8 cellular contexts compared by ENCODE assay signal in the genomic region with DNA sequence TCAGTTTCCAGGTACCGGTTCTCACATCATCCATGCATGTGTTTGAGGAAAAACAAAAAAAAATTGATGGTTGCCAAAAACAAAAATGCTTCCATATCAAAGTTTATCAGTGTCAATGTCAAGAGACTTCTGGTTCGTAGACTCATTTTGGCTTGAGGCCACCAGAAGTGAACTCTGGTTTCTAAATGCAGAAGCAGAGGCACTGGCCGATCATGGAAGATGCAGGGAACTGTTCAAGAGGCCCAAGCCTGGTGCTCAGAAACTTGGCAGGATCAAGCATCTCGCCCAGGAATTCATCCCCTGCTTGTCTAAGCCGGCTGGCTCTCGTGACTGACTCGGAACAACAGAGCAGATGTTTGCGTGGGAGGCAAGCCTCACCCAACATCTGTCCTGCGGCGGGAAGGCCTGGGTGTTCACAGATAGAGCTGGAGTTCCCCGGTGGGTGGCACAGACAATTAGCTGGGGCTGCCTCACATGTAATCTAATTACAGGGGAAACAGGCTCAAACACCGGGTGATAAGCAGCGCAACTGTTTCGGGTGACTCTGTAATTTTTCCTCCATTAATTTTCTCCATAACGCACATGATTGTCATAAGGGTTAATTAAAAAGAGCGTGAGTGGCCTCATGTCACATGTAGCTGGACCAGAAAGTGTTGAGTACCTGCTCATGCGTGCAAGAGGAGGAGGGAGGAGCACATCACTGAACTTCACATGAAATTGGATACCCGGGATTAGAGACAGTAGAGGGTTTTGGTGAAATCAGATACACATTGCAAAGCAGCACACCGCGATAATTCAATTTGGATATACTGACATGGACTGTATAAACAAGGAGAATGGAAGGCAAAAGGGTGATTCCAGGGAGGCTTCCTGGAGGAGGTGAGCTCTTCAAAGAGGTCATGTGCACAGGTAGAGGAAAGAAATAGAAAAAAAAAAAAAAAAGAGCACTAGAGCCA.
DNase-seq lines count a peak whose midpoint lies in the region; ATAC-seq and TF ChIP-seq lines count a peak whose summit lies in the region.

No MANE protein-coding gene starts in this region.

- no peak for TF ChIP-seq CTCF in GM10266 (IDR thresholded peaks at IDR 0.05; ENCODE audit: control insufficient read depth, insufficient read depth, low read depth, missing control alignments)
- no peak for TF ChIP-seq CTCF in RWPE1 (conservative IDR thresholded peaks at IDR 0.05; ENCODE audit: low read depth)
- no peak for TF ChIP-seq CTCF in brain (conservative IDR thresholded peaks at IDR 0.05)
- no peak for TF ChIP-seq CTCF in mesothelial cell of epicardium (IDR thresholded peaks at IDR 0.05; ENCODE audit: unreplicated experiment)

- H3K14ac ChIP-seq in neuronal stem cell (ENCODE audit: low read length) = no peak overlapping the region

- no peak overlapping the region for H4K8ac ChIP-seq in neuronal stem cell (ENCODE audit: low read depth, low read length)

- H3K4me2 ChIP-seq in neuronal stem cell (ENCODE audit: insufficient read depth, low read length, poor library complexity, severe bottlenecking) = no peak overlapping the region

- ATAC-seq in stimulated activated naive CD8-positive, alpha-beta T cell treated with anti-CD3 and anti-CD28 coated beads, Interleukin-15, amount 100 ng/mL, for 72 hours = peak; percentile 91
- ATAC-seq in GM21576 (IDR thresholded peaks at IDR 0.05; ENCODE audit: unreplicated experiment) = no peak

- H3K9ac ChIP-seq in neuronal stem cell (ENCODE audit: low read depth, low read length, poor library complexity) = no peak overlapping the region

- CTCF ChIA-PET in RWPE1 (lab: Yijun Ruan, JAX) = interaction anchor here (0.6 kb wide), 1 partner anchor 42 kb away, joined by 3 read pairs; no protein-coding TSS in a partner anchor

- H4K91ac ChIP-seq in neuronal stem cell (ENCODE audit: low read depth, low read length, poor library complexity) = no peak overlapping the region

- in situ Hi-C loops in KBM-7 (cut with MboI; ENCODE audit: low pct_unique_long_range_greater_than_20kb, low sequenced_read_pairs) = no loop called here

- H3K27me3 Mint-ChIP-seq in brain (peaks cover 4% of the 10 kb centered on the region), mesothelial cell of epicardium (ENCODE audit: low read depth) (peaks cover 5% of the 10 kb centered on the region)
- H3K27me3 Mint-ChIP-seq in stimulated activated naive CD8-positive, alpha-beta T cell treated with anti-CD3 and anti-CD28 coated beads, Interleukin-15, amount 100 ng/mL, for 72 hours = peaks cover 87% of the 10 kb centered on the region

- H3K27ac ChIP-seq in RWPE1 = peak overlapping the region; percentile 97
- H3K27ac ChIP-seq in neuronal stem cell (replicated peaks; ENCODE audit: low read length) = no peak overlapping the region

- no CpG with 5 or more reads among the region's 20 CpGs for whole genome bisulfite sequencing in neuronal stem cell (ENCODE audit: extremely low coverage in 2 of 2, insufficient read length in 2 of 2, insufficient replicate concordance in 1 of 2), 2 donors

- H3K79me1 ChIP-seq in neuronal stem cell (ENCODE audit: low read depth, low read length) = no peaks in the 10 kb centered on the region

- no peak overlapping the region for H2BK5ac ChIP-seq in neuronal stem cell (ENCODE audit: low read length)

- H3K4me3 ChIP-seq in neuronal stem cell (ENCODE audit: low read length in 2 of 2) = no peak overlapping the region

- no peak overlapping the region for H2BK120ac ChIP-seq in neuronal stem cell (ENCODE audit: low read depth, low read length)

- no peaks in the 10 kb centered on the region for H3K27me3 ChIP-seq in neuronal stem cell (ENCODE audit: control insufficient read depth in 3 of 3, insufficient read depth in 3 of 3, low read depth in 1 of 3, low read length in 3 of 3)

- no peak overlapping the region for H2BK12ac ChIP-seq in neuronal stem cell (ENCODE audit: low read length)

- H3K4ac ChIP-seq in neuronal stem cell (ENCODE audit: low read length) = no peak overlapping the region

- H3K9me3 ChIP-seq in neuronal stem cell (replicated peaks in 1 of 2; ENCODE audit: control insufficient read depth in 2 of 2, insufficient read depth in 1 of 2, low read depth in 1 of 2, low read length in 2 of 2) = no peaks in the 10 kb centered on the region

- H3K27ac Mint-ChIP-seq in brain = peak overlapping the region in 3 of 5 experiments; percentile 75 to 97 (median 86)
- H3K27ac Mint-ChIP-seq in mesothelial cell of epicardium = peak overlapping the region; percentile 93
- peak overlapping the region; percentile 94 to 99 for H3K27ac Mint-ChIP-seq in stimulated activated naive CD8-positive, alpha-beta T cell treated with anti-CD3 and anti-CD28 coated beads, Interleukin-15, amount 100 ng/mL, for 72 hours

- peaks cover 33 to 37% of the 10 kb centered on the region in 2 donors for H3K4me1 ChIP-seq in neuronal stem cell (ENCODE audit: control insufficient read depth in 2 of 2, insufficient read depth in 1 of 2, low read depth in 1 of 2, low read length in 2 of 2)

- POLR2A ChIA-PET in RWPE1 (lab: Yijun Ruan, JAX; ENCODE audit: low non-redundant PET) = no interaction called here

- H3K4me3 Mint-ChIP-seq in brain = peak overlapping the region in 3 of 5 experiments; percentile 50 to 78 (median 54)
- no peak overlapping the region for H3K4me3 Mint-ChIP-seq in mesothelial cell of epicardium
- peak overlapping the region; percentile 81 to 90 for H3K4me3 Mint-ChIP-seq in stimulated activated naive CD8-positive, alpha-beta T cell treated with anti-CD3 and anti-CD28 coated beads, Interleukin-15, amount 100 ng/mL, for 72 hours

- H3K36me3 ChIP-seq in neuronal stem cell (replicated peaks in 1 of 2; ENCODE audit: control insufficient read depth in 2 of 2, insufficient read depth in 2 of 2, low read length in 2 of 2) = no peaks in the 10 kb centered on the region

- H2BK15ac ChIP-seq in neuronal stem cell (ENCODE audit: low read length) = no peak overlapping the region

- H3K36me3 Mint-ChIP-seq in brain = no peaks in the 10 kb centered on the region
- peaks cover 2% of the 10 kb centered on the region for H3K36me3 Mint-ChIP-seq in mesothelial cell of epicardium

- no peak overlapping the region for H2AK5ac ChIP-seq in neuronal stem cell (ENCODE audit: low read depth, low read length)

- H3K4me1 Mint-ChIP-seq in brain = peaks cover 76% of the 10 kb centered on the region
- peaks cover 81% of the 10 kb centered on the region for H3K4me1 Mint-ChIP-seq in mesothelial cell of epicardium
- H3K4me1 Mint-ChIP-seq in stimulated activated naive CD8-positive, alpha-beta T cell treated with anti-CD3 and anti-CD28 coated beads, Interleukin-15, amount 100 ng/mL, for 72 hours = peaks cover 73% of the 10 kb centered on the region

- DNase-seq in GM10266 (ENCODE audit: extremely low spot score) (peak; percentile 47), KBM-7 (peak; percentile 99), RWPE1 (ENCODE audit: low spot score) (peak; percentile 34), mesothelial cell of epicardium (ENCODE audit: low spot score in 2 of 2, unreplicated experiment in 2 of 2) (peak; percentile 31 to 54), neuronal stem cell (ENCODE audit: low spot score) (no peak)
- peak; percentile 78 to 81 for DNase-seq in stimulated activated naive CD8-positive, alpha-beta T cell treated with anti-CD3 and anti-CD28 coated beads, Interleukin-15, amount 100 ng/mL, for 72 hours

- H3K18ac ChIP-seq in neuronal stem cell (ENCODE audit: low read length) = no peak overlapping the region

- peaks cover 0 to 9% (median 0%) of the 10 kb centered on the region in 5 experiments for H3K9me3 Mint-ChIP-seq in brain
- no peaks in the 10 kb centered on the region for H3K9me3 Mint-ChIP-seq in mesothelial cell of epicardium
- H3K9me3 Mint-ChIP-seq in stimulated activated naive CD8-positive, alpha-beta T cell treated with anti-CD3 and anti-CD28 coated beads, Interleukin-15, amount 100 ng/mL, for 72 hours = no peaks in the 10 kb centered on the region

- no peak overlapping the region for H3K23ac ChIP-seq in neuronal stem cell (ENCODE audit: low read depth, low read length, poor library complexity)

- no peak overlapping the region for H2AFZ ChIP-seq in neuronal stem cell (ENCODE audit: low read length)
